In genomic region chr20:51540074-51540473, GRCh38 we compare ENCODE assay signal across 1 cellular context.
TF ChIP-seq lines count a peak whose summit lies in the region.

No MANE protein-coding gene starts in this region.

TF ChIP-seq in HepG2, 621 proteins besides CTCF, POLR2A, EP300 and RAD21:
- 0 out of 2 replicates have a peak, but pooled peaks have one; percentile 55 for TF ChIP-seq ZBTB34 (CRISPR knock-in tag; IDR thresholded peaks at IDR 0.05)
- TF ChIP-seq ZNF232 (CRISPR knock-in tag; IDR thresholded peaks at IDR 0.05; ENCODE audit: borderline replicate concordance), result 0 out of 2 replicates have a peak, but pooled peaks have one; percentile 36
